11 cellular contexts compared by ENCODE assay signal in the genomic region with DNA sequence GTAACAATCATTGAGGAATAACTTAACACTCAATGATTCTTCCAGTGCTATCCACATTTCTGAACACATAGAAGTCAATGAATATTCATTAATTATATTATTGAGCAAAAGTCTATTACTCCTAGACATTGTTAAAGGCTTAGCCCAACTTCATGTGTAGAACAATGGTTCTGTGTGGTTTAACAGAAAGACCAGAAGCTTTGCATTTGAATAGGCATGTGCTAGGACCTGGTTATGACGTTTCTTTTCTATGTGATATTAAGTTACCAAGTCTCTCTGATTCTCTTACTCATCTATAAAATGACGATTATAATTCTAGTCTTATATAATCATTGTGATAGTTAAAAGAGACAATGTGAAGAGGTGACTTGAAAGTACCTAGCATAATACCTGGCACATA. TPM values are rescaled to one million over a fixed set of nuclear protein-coding genes. Genes with fewer than 3 reads are reported as not detected.
"Had no signal": no experiment of that assay in that cellular context is flagged by ENCODE, and none has a peak within 500 bp of the region (broad histone marks: within the 10 kb centered on the region; RNA-seq: fewer than 3 reads in every experiment).

No MANE protein-coding gene starts in this region.

- DNase-seq: GM23248, GOT3, H7, HFFc6, KBM-7 had no signal

- H3K4me3 Mint-ChIP-seq: HFFc6, IgD-negative memory B cell had no signal

- H3K9me3 ChIP-seq: HAP-1 had no signal

- H3K36me3 ChIP-seq: HAP-1 had no signal

- ATAC-seq: HCT116, HepG2 had no signal

- H3K4me3 ChIP-seq: GM23248, HAP-1 had no signal

- H3K9me3 Mint-ChIP-seq: HFFc6 had no signal

- H3K27me3 Mint-ChIP-seq: IgD-negative memory B cell had no signal

- H3K36me3 Mint-ChIP-seq: IgD-negative memory B cell had no signal

- H3K27ac Mint-ChIP-seq: HFFc6, IgD-negative memory B cell had no signal

RNA-seq across cellular contexts. Expression of a gene that starts 5.2 kb away (rescaled TPM):
- total RNA-seq: GM23248, H4, HepG2, HFFc6, HT1080 had no signal
